21 cellular contexts compared by ENCODE assay signal in genomic region chr2:4866198-4866597, GRCh38.
"Had no signal": no experiment of that assay in that cellular context is flagged by ENCODE, and none has a peak within 500 bp of the region (broad histone marks: within the 10 kb centered on the region; RNA-seq: fewer than 3 reads in every experiment).

No MANE protein-coding gene starts in this region.

- DNase-seq: colonic mucosa; cortex of kidney; effector CD8-positive, alpha-beta T cell; effector memory CD8-positive, alpha-beta T cell; foreskin keratinocyte; gastrocnemius medialis; glutamatergic neuron; head of caudate nucleus; heart right ventricle; hippocampal formation; left cardiac atrium; left lung; left ventricle myocardium superior; lower lobe of right lung; mesendoderm; midbrain; naive thymus-derived CD4-positive, alpha-beta T cell had no signal

- H3K36me3 ChIP-seq: colonic mucosa, esophagus muscularis mucosa, gastrocnemius medialis, heart right ventricle, left lung, lower lobe of right lung had no signal

- H3K27me3 ChIP-seq: colonic mucosa, esophagus muscularis mucosa, foreskin keratinocyte, gastrocnemius medialis, heart right ventricle, left lung had no signal

- H3K9me3 ChIP-seq: colonic mucosa, esophagus muscularis mucosa, gastrocnemius medialis, heart right ventricle, left lung, lower lobe of right lung had no signal

- H3K4me3 ChIP-seq: colonic mucosa, esophagus muscularis mucosa, gastrocnemius medialis, heart right ventricle, left lung, lower lobe of right lung had no signal

- ATAC-seq: effector memory CD8-positive, alpha-beta T cell; foreskin keratinocyte; gastrocnemius medialis; heart right ventricle; left cardiac atrium; left lung; left ventricle myocardium superior; lower lobe of right lung; naive thymus-derived CD4-positive, alpha-beta T cell had no signal

- FAIRE-seq: endothelial cell of umbilical vein, islet of Langerhans, keratinocyte had no signal

- H3K4me1 ChIP-seq: colonic mucosa, esophagus muscularis mucosa, gastrocnemius medialis, heart right ventricle, left lung, lower lobe of right lung had no signal

- H3K27ac ChIP-seq: colonic mucosa, esophagus muscularis mucosa, foreskin keratinocyte, gastrocnemius medialis, heart right ventricle, left lung, lower lobe of right lung had no signal
